8 cellular contexts compared by ENCODE assay signal in the genomic region with DNA sequence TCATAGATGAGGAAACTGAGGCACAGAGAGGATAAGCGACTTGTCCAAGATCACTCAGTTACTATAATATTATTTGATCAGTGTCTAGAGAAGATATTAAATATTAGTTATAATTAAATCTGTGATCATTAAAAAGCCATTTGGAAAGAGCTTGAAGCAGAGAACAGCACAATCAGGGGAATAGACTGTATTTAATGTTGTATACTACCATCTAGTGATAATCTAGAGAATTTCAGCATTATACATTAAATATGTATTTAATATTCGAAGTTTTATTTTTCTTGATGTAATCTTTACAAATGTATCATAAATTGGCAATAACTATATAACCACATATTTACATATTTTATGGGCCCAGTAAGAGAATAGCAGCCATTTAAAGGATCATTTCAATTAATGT. TPM values are rescaled to one million over a fixed set of nuclear protein-coding genes. Genes with fewer than 3 reads are reported as not detected.
DNase-seq lines count a peak whose midpoint lies in the region; ATAC-seq and TF ChIP-seq lines count a peak whose summit lies in the region.

No MANE protein-coding gene starts in this region.

- H3K27ac ChIP-seq in coronary artery = no peak overlapping the region

- H3K4me3 ChIP-seq in fibroblast of pulmonary artery (replicated peaks; ENCODE audit: low read depth, low read length) (no peak overlapping the region), coronary artery (no peak overlapping the region)

- TF ChIP-seq CTCF in fibroblast of pulmonary artery (IDR thresholded peaks at IDR 0.05; ENCODE audit: low read length, missing control alignments) = peak; percentile 33
- TF ChIP-seq CTCF in coronary artery (IDR thresholded peaks at IDR 0.05) = no peak

- POLR2A ChIA-PET in HEK293T (lab: Yijun Ruan, JAX) = interaction anchor here (1.0 kb wide), 1 partner anchor 23 kb away, joined by 3 read pairs; no protein-coding TSS in a partner anchor

- peak; percentile 58 for ATAC-seq in HG02678 (IDR thresholded peaks at IDR 0.05; ENCODE audit: unreplicated experiment)

- DNase-seq in G401 (ENCODE audit: low spot score) = peak; percentile 35
- DNase-seq in OCI-M1 (lab: John Stamatoyannopoulos, UW) = peak; percentile 68
- DNase-seq in fibroblast of pulmonary artery (ENCODE audit: low read depth) = peak; percentile 60
- no peak for DNase-seq in HEK293T (ENCODE audit: extremely low spot score)
- DNase-seq in coronary artery (ENCODE audit: low spot score) = no peak
- no peak for DNase-seq in amygdala (lab: John Stamatoyannopoulos, UW)
- DNase-seq in activated CD4-positive, alpha-beta T cell treated with anti-CD3 and anti-CD28 coated beads, Interleukin-2, amount 50 U/mL, for 1 hour = no peak

- CTCF ChIA-PET in HEK293T (lab: Yijun Ruan, JAX) = interaction anchor here (0.7 to 3.6 kb wide), 6 partner anchors 23 to 197 kb away, joined by 3 to 19 read pairs (median 6); a partner anchor contains a TSS

- in situ Hi-C loops in G401 (cut with HindIII; ENCODE audit: low sequenced_read_pairs) = no loop called here

TF ChIP-seq in HEK293T, 16 proteins besides CTCF, POLR2A, EP300 and RAD21:
- TF ChIP-seq SUZ12 (IDR thresholded peaks at IDR 0.05) = no peak
- no peak for TF ChIP-seq ELF4 (IDR thresholded peaks at IDR 0.05)
- TF ChIP-seq, protein P1, sequence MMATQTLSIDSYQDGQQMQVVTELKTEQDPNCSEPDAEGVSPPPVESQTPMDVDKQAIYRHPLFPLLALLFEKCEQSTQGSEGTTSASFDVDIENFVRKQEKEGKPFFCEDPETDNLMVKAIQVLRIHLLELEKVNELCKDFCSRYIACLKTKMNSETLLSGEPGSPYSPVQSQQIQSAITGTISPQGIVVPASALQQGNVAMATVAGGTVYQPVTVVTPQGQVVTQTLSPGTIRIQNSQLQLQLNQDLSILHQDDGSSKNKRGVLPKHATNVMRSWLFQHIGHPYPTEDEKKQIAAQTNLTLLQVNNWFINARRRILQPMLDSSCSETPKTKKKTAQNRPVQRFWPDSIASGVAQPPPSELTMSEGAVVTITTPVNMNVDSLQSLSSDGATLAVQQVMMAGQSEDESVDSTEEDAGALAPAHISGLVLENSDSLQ (IDR thresholded peaks at IDR 0.05) = no peak
- no peak for TF ChIP-seq SP1 (IDR thresholded peaks at IDR 0.05)

RNA-seq across cellular contexts. Expression of a gene that starts 37.7 kb away (rescaled TPM):
- total RNA-seq in G401 (2014; rRNA removed; shearing (Covaris generic)) = not detected in 2 replicates

Comparison
In these comparisons a context has a peak if more than half of its experiments do, and no peak if none do; other contexts are left out.
1. DNase-seq: peak in G401 (single experiment), OCI-M1 (single experiment) and fibroblast of pulmonary artery (single experiment); none in HEK293T (single experiment), coronary artery (single experiment), amygdala (0 of 56) and activated CD4-positive, alpha-beta T cell treated with anti-CD3 and anti-CD28 coated beads, Interleukin-2, amount 50 U/mL, for 1 hour (single experiment).